26 cellular contexts compared by ENCODE assay signal in genomic region chr3:21433751-21434150, GRCh38.
"Had no signal": no experiment of that assay in that cellular context is flagged by ENCODE, and none has a peak within 500 bp of the region (broad histone marks: within the 10 kb centered on the region; RNA-seq: fewer than 3 reads in every experiment).

No MANE protein-coding gene starts in this region.

- H3K27me3 ChIP-seq: neural progenitor cell, ovary, right lobe of liver, sigmoid colon, suprapubic skin, testis, tibial artery, transverse colon, upper lobe of right lung, uterus had no signal

- H3K27ac ChIP-seq: neural progenitor cell, ovary, parathyroid adenoma, psoas muscle, right lobe of liver, sigmoid colon, suprapubic skin, testis, tibial artery, transverse colon, upper lobe of right lung, uterus had no signal

- H2AFZ ChIP-seq: neural progenitor cell, parathyroid adenoma had no signal

- DNase-seq: natural killer cell; occipital lobe; ovary; posterior cingulate gyrus; psoas muscle; right cardiac atrium; right lobe of liver; sigmoid colon; small intestine; stimulated activated CD4-positive, alpha-beta T cell treated with anti-CD3 and anti-CD28 coated beads, Interleukin-15, amount 100 ng/mL, for 24 hours; stimulated activated CD4-positive, alpha-beta T cell treated with anti-CD3 and anti-CD28 coated beads, Interleukin-4, amount 100 ng/mL, for 1 hour; stimulated activated CD4-positive, alpha-beta T cell treated with anti-CD3 and anti-CD28 coated beads, Interleukin-4, amount 100 ng/mL, for 4 hours; stimulated activated CD8-positive, alpha-beta memory T cell treated with anti-CD3 and anti-CD28 coated beads, Interleukin-4, amount 100 ng/mL, for 48 hours; stimulated activated naive CD4-positive, alpha-beta T cell; stimulated activated naive CD8-positive, alpha-beta T cell treated with anti-CD3 and anti-CD28 coated beads, Interleukin-15, amount 100 ng/mL, for 72 hours; stimulated activated naive CD8-positive, alpha-beta T cell treated with anti-CD3 and anti-CD28 coated beads, Interleukin-15, Interleukin-2, amounts not matched to agents 100 U/mL and 50 U/mL, for 24 hours; substantia nigra; testis; tibial artery; transverse colon; upper lobe of right lung; uterus had no signal

- H3K4me3 ChIP-seq: neural progenitor cell, ovary, psoas muscle, right lobe of liver, sigmoid colon, suprapubic skin, testis, tibial artery, transverse colon, upper lobe of right lung, uterus had no signal

- ATAC-seq: natural killer cell; psoas muscle; right cardiac atrium; right lobe of liver; stimulated activated memory B cell treated with anti-CD40 and anti-IgM and Interleukin-4, amounts not matched to agents 10 μg/mL and 1 μg/mL and 100 μg/mL, for 72 hours; stimulated activated naive CD8-positive, alpha-beta T cell treated with anti-CD3 and anti-CD28 coated beads, Interleukin-15, amount 100 ng/mL, for 72 hours; stimulated activated naive CD8-positive, alpha-beta T cell treated with anti-CD3 and anti-CD28 coated beads, Interleukin-15, Interleukin-2, amounts not matched to agents 100 U/mL and 50 U/mL, for 24 hours; upper lobe of right lung had no signal

- H3K36me3 ChIP-seq: neural progenitor cell, ovary, right lobe of liver, sigmoid colon, suprapubic skin, tibial artery, transverse colon, upper lobe of right lung, uterus had no signal

- H3K79me2 ChIP-seq: parathyroid adenoma had no signal

- H3K4me2 ChIP-seq: neural progenitor cell had no signal

- H3K9ac ChIP-seq: neural progenitor cell, parathyroid adenoma had no signal

- H3K9me3 ChIP-seq: ovary, psoas muscle, right lobe of liver, sigmoid colon, suprapubic skin, testis, tibial artery, upper lobe of right lung, uterus had no signal

- H3K4me1 ChIP-seq: neural progenitor cell, parathyroid adenoma, psoas muscle, right lobe of liver, sigmoid colon, suprapubic skin, testis, transverse colon, upper lobe of right lung, uterus had no signal
